In genomic region chr13:51283361-51283760, GRCh38 we compare ENCODE assay signal across 23 cellular contexts. TPM values are rescaled to one million over a fixed set of nuclear protein-coding genes. Genes with fewer than 3 reads are reported as not detected.
DNase-seq lines count a peak whose midpoint lies in the region; ATAC-seq and TF ChIP-seq lines count a peak whose summit lies in the region.
"Had no signal": no experiment of that assay in that cellular context is flagged by ENCODE, and none has a peak within 500 bp of the region (broad histone marks: within the 10 kb centered on the region; RNA-seq: fewer than 3 reads in every experiment).

No MANE protein-coding gene starts in this region.

- H3K4me3 ChIP-seq in GM23338: no peak overlapping the region
- no peak overlapping the region for H3K4me3 ChIP-seq in transverse colon
- H3K4me3 ChIP-seq in body of pancreas: no peak overlapping the region
- H3K4me3 ChIP-seq in psoas muscle: no peak overlapping the region

- H3K27me3 Mint-ChIP-seq in activated CD4-positive, alpha-beta T cell treated with anti-CD3 and anti-CD28 coated beads, Interleukin-2, amount 10 ng/mL, durations not matched to agents 24 days and 14 days: no peaks in the 10 kb centered on the region
- H3K27me3 Mint-ChIP-seq in GM23338 (ENCODE audit: insufficient read depth, low read depth, poor library complexity): peaks cover 16% of the 10 kb centered on the region
- no peaks in the 10 kb centered on the region for H3K27me3 Mint-ChIP-seq in T-helper 1 cell treated with Interleukin-12 subunit alpha and Interleukin-12 subunit beta and Interleukin-4 antibody, amounts not matched to agents 30 μg/mL and 1 μg/mL, for 36 hours (ENCODE audit: low read depth)

- H3K9me2 ChIP-seq in GM23338 (ENCODE audit: insufficient read depth): no peaks in the 10 kb centered on the region
- H3K9me2 ChIP-seq: SK-N-SH had no signal

- H3K36me3 Mint-ChIP-seq in activated CD4-positive, alpha-beta T cell treated with anti-CD3 and anti-CD28 coated beads, Interleukin-2, amount 10 ng/mL, durations not matched to agents 24 days and 14 days (ENCODE audit: low read depth): no peaks in the 10 kb centered on the region
- peaks cover 40% of the 10 kb centered on the region for H3K36me3 Mint-ChIP-seq in GM23338 (ENCODE audit: low read depth)
- peaks cover 2% of the 10 kb centered on the region for H3K36me3 Mint-ChIP-seq in T-helper 1 cell treated with Interleukin-12 subunit alpha and Interleukin-12 subunit beta and Interleukin-4 antibody, amounts not matched to agents 30 μg/mL and 1 μg/mL, for 36 hours (ENCODE audit: low read depth)

- no peaks in the 10 kb centered on the region for H3K27me3 ChIP-seq in GM23338 (ENCODE audit: insufficient read depth)
- H3K27me3 ChIP-seq in transverse colon: no peaks in the 10 kb centered on the region
- no peaks in the 10 kb centered on the region for H3K27me3 ChIP-seq in body of pancreas
- no peaks in the 10 kb centered on the region for H3K27me3 ChIP-seq in psoas muscle (ENCODE audit: insufficient read depth in 3 of 3, low read length in 2 of 3)
- H3K27me3 ChIP-seq: BE2C had no signal

- peak overlapping the region; percentile 12 for H3K27ac Mint-ChIP-seq in activated CD4-positive, alpha-beta T cell treated with anti-CD3 and anti-CD28 coated beads, Interleukin-2, amount 10 ng/mL, durations not matched to agents 24 days and 14 days
- H3K27ac Mint-ChIP-seq in GM23338: no peak overlapping the region
- H3K27ac Mint-ChIP-seq in T-helper 1 cell treated with Interleukin-12 subunit alpha and Interleukin-12 subunit beta and Interleukin-4 antibody, amounts not matched to agents 30 μg/mL and 1 μg/mL, for 36 hours: peak overlapping the region; percentile 71
- H3K27ac Mint-ChIP-seq: IgD-negative memory B cell had no signal

- no peak for TF ChIP-seq CTCF in GM23338 (conservative IDR thresholded peaks at IDR 0.05; ENCODE audit: low read depth in 2 of 2)
- no peak for TF ChIP-seq CTCF in transverse colon (IDR thresholded peaks at IDR 0.05)
- no peak for TF ChIP-seq CTCF in body of pancreas (IDR thresholded peaks at IDR 0.05)
- TF ChIP-seq CTCF in psoas muscle (IDR thresholded peaks at IDR 0.05): no peak

- TF ChIP-seq POLR2A in transverse colon (IDR thresholded peaks at IDR 0.05) (no peak), body of pancreas (IDR thresholded peaks at IDR 0.05) (no peak)

- 90% methylated on average over 1 of the region's 1 CpG; no CpG with 5 or more reads in 1 of the 2 donors for WGBS in transverse colon (ENCODE audit: low coverage in 1 of 2), 2 donors
- WGBS in body of pancreas, 2 donors: 100% methylated on average over 1 of the region's 1 CpG
- 95 to 100% (median 100%) methylated on average over 1 of the region's 1 CpG for WGBS in psoas muscle, 3 donors

- peaks cover 29% of the 10 kb centered on the region for H3K36me3 ChIP-seq in GM23338 (ENCODE audit: insufficient read depth)
- H3K36me3 ChIP-seq in transverse colon: no peaks in the 10 kb centered on the region
- no peaks in the 10 kb centered on the region for H3K36me3 ChIP-seq in body of pancreas (replicated peaks in 1 of 2; ENCODE audit: insufficient read depth in 1 of 2, low read depth in 2 of 2)
- H3K36me3 ChIP-seq in psoas muscle (ENCODE audit: insufficient read depth in 1 of 2, low read depth in 1 of 2): peaks cover 0 to 3% of the 10 kb centered on the region in 2 donors
- H3K36me3 ChIP-seq: BE2C had no signal

- no peak for ATAC-seq in GM23338
- ATAC-seq in body of pancreas: no peak
- no peak for ATAC-seq in psoas muscle

- intact Hi-C loops in activated CD4-positive, alpha-beta T cell treated with anti-CD3 and anti-CD28 coated beads, Interleukin-2, amount 10 ng/mL, durations not matched to agents 24 days and 14 days (cut with micrococcal nuclease): loop anchor here (10.0 kb wide), 1 partner anchor 511 kb away; no protein-coding TSS in a partner anchor
- intact Hi-C loops in transverse colon (cut with DNase I; ENCODE audit: low total_unique reads) (loop anchor here (10.0 kb wide), 1 partner anchor 171 kb away; the partner anchor contains the start of gene INTS6), body of pancreas (cut with DNase I) (loop anchor here (10.0 kb wide), 1 partner anchor 139 kb away; no protein-coding TSS in a partner anchor), psoas muscle (cut with DNase I) (loop anchor here in 1 of 2 donors (5.0 kb wide), 1 partner anchor 61 kb away; the partner anchor contains the start of gene FAM124A)

- H3K4me3 Mint-ChIP-seq in activated CD4-positive, alpha-beta T cell treated with anti-CD3 and anti-CD28 coated beads, Interleukin-2, amount 10 ng/mL, durations not matched to agents 24 days and 14 days: no peak overlapping the region
- H3K4me3 Mint-ChIP-seq in GM23338: no peak overlapping the region
- H3K4me3 Mint-ChIP-seq in T-helper 1 cell treated with Interleukin-12 subunit alpha and Interleukin-12 subunit beta and Interleukin-4 antibody, amounts not matched to agents 30 μg/mL and 1 μg/mL, for 36 hours: peak overlapping the region; percentile 60
- H3K4me3 Mint-ChIP-seq: IgD-negative memory B cell had no signal

- peaks cover 12% of the 10 kb centered on the region for H3F3A ChIP-seq in GM23338 (replicated peaks; ENCODE audit: low read depth)

- H3K27ac ChIP-seq in GM23338 (ENCODE audit: low read depth) (0 out of 2 replicates have a peak overlapping the region, but pooled peaks have one; percentile 39), transverse colon (no peak overlapping the region), body of pancreas (no peak overlapping the region), psoas muscle (no peak overlapping the region)
- H3K27ac ChIP-seq: KMS-11 had no signal

- H2AFZ ChIP-seq in GM23338: no peak overlapping the region

- H3K4me2 ChIP-seq in GM23338: no peak overlapping the region
- H3K4me2 ChIP-seq: KMS-11, SK-N-SH had no signal

- in situ Hi-C loops in transverse colon (cut with MboI; ENCODE audit: low pct_ligation_motif_present in 1 of 4, low pct_unique_long_range_greater_than_20kb in 1 of 4, low sequenced_read_pairs in 3 of 4): loop anchor here (10.0 kb wide), 2 partner anchors 139 to 159 kb away; no protein-coding TSS in a partner anchor

- peaks cover 6% of the 10 kb centered on the region; the same call in 1 of the 2 replicates for H4K20me1 ChIP-seq in GM23338 (replicated peaks; ENCODE audit: insufficient read depth)

- DNase-seq in activated CD4-positive, alpha-beta T cell treated with anti-CD3 and anti-CD28 coated beads, Interleukin-2, amount 10 ng/mL, durations not matched to agents 24 days and 14 days: peak; percentile 63
- no peak for DNase-seq in activated CD4-positive, alpha-beta T cell treated with anti-CD3 and anti-CD28 coated beads, Interleukin-2, amount 50 U/mL, for 48 hours
- DNase-seq in GM23338 (ENCODE audit: low spot score): no peak
- DNase-seq in kidney tubule cell (ENCODE audit: low spot score): peak; percentile 69
- no peak for DNase-seq in transverse colon
- no peak for DNase-seq in body of pancreas
- DNase-seq in psoas muscle: no peak
- DNase-seq: 8988T, ACHN, BE2C, Calu3, DMS79 treated with DMSO at 0.1 percent for 48 hours, GF-D8, NCI-H1092 treated with DMSO at 0.1 percent for 48 hours, NCI-H1436 treated with DMSO at 0.1 percent for 48 hours, NCI-H187 treated with DMSO at 0.1 percent for 48 hours, NCI-H2171 treated with DMSO at 0.1 percent for 48 hours, NCI-H345, NCI-H510A treated with DMSO at 0.1 percent for 48 hours, SK-N-SH had no signal

- TF ChIP-seq EP300 in transverse colon (IDR thresholded peaks at IDR 0.05; ENCODE audit: low read depth): no peak

- no peaks in the 10 kb centered on the region for H3K9me3 ChIP-seq in transverse colon
- no peaks in the 10 kb centered on the region for H3K9me3 ChIP-seq in body of pancreas
- H3K9me3 ChIP-seq in psoas muscle: no peaks in the 10 kb centered on the region
- H3K9me3 ChIP-seq: BE2C, SK-N-SH had no signal

- H3K79me2 ChIP-seq in GM23338 (replicated peaks; ENCODE audit: insufficient read depth): no peaks in the 10 kb centered on the region

- peaks cover 11% of the 10 kb centered on the region for H3K4me1 Mint-ChIP-seq in activated CD4-positive, alpha-beta T cell treated with anti-CD3 and anti-CD28 coated beads, Interleukin-2, amount 10 ng/mL, durations not matched to agents 24 days and 14 days
- peaks cover 58% of the 10 kb centered on the region for H3K4me1 Mint-ChIP-seq in GM23338
- peaks cover 24% of the 10 kb centered on the region for H3K4me1 Mint-ChIP-seq in T-helper 1 cell treated with Interleukin-12 subunit alpha and Interleukin-12 subunit beta and Interleukin-4 antibody, amounts not matched to agents 30 μg/mL and 1 μg/mL, for 36 hours (ENCODE audit: low read depth)

- no peaks in the 10 kb centered on the region for H3K9me3 Mint-ChIP-seq in activated CD4-positive, alpha-beta T cell treated with anti-CD3 and anti-CD28 coated beads, Interleukin-2, amount 10 ng/mL, durations not matched to agents 24 days and 14 days
- no peaks in the 10 kb centered on the region for H3K9me3 Mint-ChIP-seq in GM23338
- H3K9me3 Mint-ChIP-seq in T-helper 1 cell treated with Interleukin-12 subunit alpha and Interleukin-12 subunit beta and Interleukin-4 antibody, amounts not matched to agents 30 μg/mL and 1 μg/mL, for 36 hours: no peaks in the 10 kb centered on the region
- H3K9me3 Mint-ChIP-seq: IgD-negative memory B cell had no signal

- H3K4me1 ChIP-seq in GM23338 (ENCODE audit: insufficient read depth) (peaks cover 29% of the 10 kb centered on the region), transverse colon (no peaks in the 10 kb centered on the region), body of pancreas (peaks cover 14% of the 10 kb centered on the region), psoas muscle (no peaks in the 10 kb centered on the region)
- H3K4me1 ChIP-seq: BE2C had no signal

TF ChIP-seq in GM23338, 12 proteins besides CTCF, POLR2A, EP300 and RAD21 (continues in another document):
- no peak for TF ChIP-seq EZH2 (IDR thresholded peaks at IDR 0.05; ENCODE audit: low read depth, unreplicated experiment)

RNA-seq across cellular contexts. Expression of gene SERPINE3, which starts 56.1 kb away (rescaled TPM):
- total RNA-seq in activated CD4-positive, alpha-beta T cell treated with anti-CD3 and anti-CD28 coated beads, Interleukin-2, amount 10 ng/mL, durations not matched to agents 24 days and 14 days: not detected in 2 replicates
- 0.08 and 0.17 TPM in 2 replicates for total RNA-seq in GM23338 (2014; rRNA removed; shearing (Covaris generic))
- polyA plus RNA-seq in GM23338 (2016; fragmentation: Nextera tagmentation; extraction: Ambion mirVana) (0.31 and 0.35 TPM in 2 replicates), psoas muscle (under 1 TPM in 1 of 3 donors, not detected in 2; 0.03 TPM)
- total RNA-seq in transverse colon (not detected), body of pancreas (not detected), psoas muscle (not detected)
- total RNA-seq: Calu3 had no signal
- polyA plus RNA-seq: IgD-negative memory B cell, SK-N-SH had no signal

Comparison
In these comparisons a context has a peak if more than half of its experiments do, and no peak if none do; other contexts are left out.
1. DNase-seq: peak in activated CD4-positive, alpha-beta T cell treated with anti-CD3 and anti-CD28 coated beads, Interleukin-2, amount 10 ng/mL, durations not matched to agents 24 days and 14 days (single experiment) and kidney tubule cell (single experiment); none in activated CD4-positive, alpha-beta T cell treated with anti-CD3 and anti-CD28 coated beads, Interleukin-2, amount 50 U/mL, for 48 hours (0 of 2), GM23338 (single experiment), transverse colon (single experiment), body of pancreas (0 of 4) and psoas muscle (0 of 2).